13 cellular contexts compared by ENCODE assay signal in genomic region chr17:35743911-35744328, GRCh38. TPM values are rescaled to one million over a fixed set of nuclear protein-coding genes. Genes with fewer than 3 reads are reported as not detected.
DNase-seq lines count a peak whose midpoint lies in the region; ATAC-seq and TF ChIP-seq lines count a peak whose summit lies in the region.
"Had no signal": no experiment of that assay in that cellular context is flagged by ENCODE, and none has a peak within 500 bp of the region (broad histone marks: within the 10 kb centered on the region; RNA-seq: fewer than 3 reads in every experiment).

No MANE protein-coding gene starts in this region.

- ATAC-seq in stimulated activated naive CD8-positive, alpha-beta T cell treated with anti-CD3 and anti-CD28 coated beads, Interleukin-15, Interleukin-2, amounts not matched to agents 100 U/mL and 50 U/mL, for 24 hours = no peak
- no peak for ATAC-seq in stimulated activated naive CD8-positive, alpha-beta T cell treated with anti-CD3 and anti-CD28 coated beads, Interleukin-15, amount 100 ng/mL, for 72 hours
- ATAC-seq in psoas muscle (no peak), GM19324 (IDR thresholded peaks at IDR 0.05; ENCODE audit: low FRiP score, unreplicated experiment) (no peak), HG03460 (IDR thresholded peaks at IDR 0.05; ENCODE audit: unreplicated experiment) (no peak)

- 28 to 36% (median 35%) methylated on average over 2 of the region's 2 CpGs for WGBS in psoas muscle, 3 donors
- 38% methylated on average over 2 of the region's 2 CpGs for WGBS in esophagus muscularis mucosa

- no peak overlapping the region for H3K4me3 Mint-ChIP-seq in stimulated activated naive CD8-positive, alpha-beta T cell treated with anti-CD3 and anti-CD28 coated beads, Interleukin-15, amount 100 ng/mL, for 72 hours
- H3K4me3 Mint-ChIP-seq: CD4-positive, alpha-beta memory T cell; memory B cell; T-helper 2 cell treated with Interferon-gamma antibody and Interleukin-4, amounts not matched to agents 5 μg/mL and 100 μg/mL, for 36 hours had no signal

- H3K27ac Mint-ChIP-seq in stimulated activated naive CD8-positive, alpha-beta T cell treated with anti-CD3 and anti-CD28 coated beads, Interleukin-15, amount 100 ng/mL, for 72 hours = no peak overlapping the region
- H3K27ac Mint-ChIP-seq: CD4-positive, alpha-beta memory T cell; IgD-negative memory B cell; memory B cell; T-helper 2 cell treated with Interferon-gamma antibody and Interleukin-4, amounts not matched to agents 5 μg/mL and 100 μg/mL, for 36 hours had no signal

- DNase-seq in stimulated activated naive CD8-positive, alpha-beta T cell treated with anti-CD3 and anti-CD28 coated beads, Interleukin-15, Interleukin-2, amounts not matched to agents 100 U/mL and 50 U/mL, for 24 hours = peak; percentile 39
- no peak for DNase-seq in stimulated activated naive CD8-positive, alpha-beta T cell treated with anti-CD3 and anti-CD28 coated beads, Interleukin-15, amount 100 ng/mL, for 72 hours
- DNase-seq in RPMI8226 = peak; percentile 57
- peak; percentile 26 for DNase-seq in fibroblast of gingiva (ENCODE audit: low read depth)
- no peak for DNase-seq in psoas muscle
- no peak for DNase-seq in esophagus muscularis mucosa (ENCODE audit: extremely low spot score)
- DNase-seq: CD4-positive, alpha-beta memory T cell; stimulated activated CD4-positive, alpha-beta T cell treated with anti-CD3 and anti-CD28 coated beads, Interleukin-4, amount 100 ng/mL, for 1 hour had no signal

- H3K4me1 Mint-ChIP-seq in stimulated activated naive CD8-positive, alpha-beta T cell treated with anti-CD3 and anti-CD28 coated beads, Interleukin-15, amount 100 ng/mL, for 72 hours = peaks cover 30% of the 10 kb centered on the region

- intact Hi-C loops in psoas muscle (cut with DNase I) (loop anchor here (5.0 to 10.0 kb wide), 3 partner anchors 82 to 429 kb away; no protein-coding TSS in a partner anchor), esophagus muscularis mucosa (cut with DNase I) (no loop called here)

- H3K27me3 Mint-ChIP-seq in stimulated activated naive CD8-positive, alpha-beta T cell treated with anti-CD3 and anti-CD28 coated beads, Interleukin-15, amount 100 ng/mL, for 72 hours = peaks cover 69% of the 10 kb centered on the region

- no peaks in the 10 kb centered on the region for H3K9me3 ChIP-seq in psoas muscle
- no peaks in the 10 kb centered on the region for H3K9me3 ChIP-seq in esophagus muscularis mucosa

- H3K27me3 ChIP-seq in psoas muscle (ENCODE audit: insufficient read depth in 3 of 3, low read length in 2 of 3) (peaks cover 0 to 8% (median 0%) of the 10 kb centered on the region in 3 donors), esophagus muscularis mucosa (peaks cover 8 to 92% (median 30%) of the 10 kb centered on the region in 4 donors)

- no peak overlapping the region for H3K27ac ChIP-seq in psoas muscle
- no peak overlapping the region for H3K27ac ChIP-seq in esophagus muscularis mucosa (replicated peaks in 1 of 4)

- H3K36me3 ChIP-seq in psoas muscle (ENCODE audit: insufficient read depth in 1 of 2, low read depth in 1 of 2) (no peaks in the 10 kb centered on the region), esophagus muscularis mucosa (no peaks in the 10 kb centered on the region)

- no peaks in the 10 kb centered on the region for H3K9me3 Mint-ChIP-seq in stimulated activated naive CD8-positive, alpha-beta T cell treated with anti-CD3 and anti-CD28 coated beads, Interleukin-15, amount 100 ng/mL, for 72 hours
- H3K9me3 Mint-ChIP-seq: CD4-positive, alpha-beta memory T cell; IgD-negative memory B cell; memory B cell; T-helper 2 cell treated with Interferon-gamma antibody and Interleukin-4, amounts not matched to agents 5 μg/mL and 100 μg/mL, for 36 hours had no signal

- TF ChIP-seq CTCF in psoas muscle (IDR thresholded peaks at IDR 0.05) (no peak), esophagus muscularis mucosa (IDR thresholded peaks at IDR 0.05) (no peak)

- H3K4me1 ChIP-seq in psoas muscle (peaks cover 13% of the 10 kb centered on the region), esophagus muscularis mucosa (peaks cover 8 to 26% (median 20%) of the 10 kb centered on the region in 4 donors)

- TF ChIP-seq EP300 in esophagus muscularis mucosa (IDR thresholded peaks at IDR 0.05) = no peak

- TF ChIP-seq POLR2A in esophagus muscularis mucosa (IDR thresholded peaks at IDR 0.05; ENCODE audit: low read depth) = no peak

- H3K4me3 ChIP-seq in psoas muscle = no peak overlapping the region
- H3K4me3 ChIP-seq in esophagus muscularis mucosa = no peak overlapping the region

RNA-seq across cellular contexts. Expression of gene GAS2L2, which starts 9.1 kb away (rescaled TPM):
- total RNA-seq in psoas muscle (under 1 TPM in 3 of 4 donors, not detected in 1; 0.09 to 0.27 (median 0.10) TPM), esophagus muscularis mucosa (under 1 TPM; 0.42 to 0.80 (median 0.48) TPM)
- under 1 TPM; 0.04 to 0.19 (median 0.15) TPM for polyA plus RNA-seq in psoas muscle
- polyA plus RNA-seq: IgD-negative memory B cell had no signal

RNA-seq across cellular contexts. Expression of gene RASL10B, which starts 12.5 kb away (rescaled TPM):
- total RNA-seq in psoas muscle (10 to 100 TPM in 1 of 4 donors, 1 to 10 TPM in 3; 5.3 to 10.1 (median 6.9) TPM), esophagus muscularis mucosa (10 to 100 TPM; 10.3 to 28.1 (median 17.4) TPM)
- polyA plus RNA-seq in psoas muscle = 10 to 100 TPM in 1 of 3 donors, 1 to 10 TPM in 2; 3.4 to 10.7 (median 6.6) TPM
- polyA plus RNA-seq: IgD-negative memory B cell had no signal

RNA-seq across cellular contexts. Expression of gene C17orf50, which starts 16.8 kb away (rescaled TPM):
- total RNA-seq in psoas muscle = not detected
- polyA plus RNA-seq in psoas muscle = under 1 TPM in 1 of 3 donors, not detected in 2; 0.08 TPM
- not detected for total RNA-seq in esophagus muscularis mucosa
- total RNA-seq: CD4-positive, alpha-beta memory T cell had no signal
- polyA plus RNA-seq: CD4-positive, alpha-beta memory T cell; IgD-negative memory B cell had no signal

RNA-seq across cellular contexts. Expression of gene MMP28, which starts 51.5 kb away (rescaled TPM):
- total RNA-seq in psoas muscle (1 to 10 TPM in 1 of 4 donors, under 1 TPM in 3; 0.61 to 5.5 (median 0.70) TPM), esophagus muscularis mucosa (100 to 1,000 TPM in 2 of 4 donors, 10 to 100 TPM in 2; 75.5 to 150 (median 116) TPM)
- polyA plus RNA-seq in psoas muscle = 1 to 10 TPM; 1.7 to 3.7 (median 2.1) TPM

Comparison
In these comparisons a context has a peak if more than half of its experiments do, and no peak if none do; other contexts are left out.
1. DNase-seq: peak in stimulated activated naive CD8-positive, alpha-beta T cell treated with anti-CD3 and anti-CD28 coated beads, Interleukin-15, Interleukin-2, amounts not matched to agents 100 U/mL and 50 U/mL, for 24 hours (single experiment), RPMI8226 (single experiment) and fibroblast of gingiva (single experiment); none in stimulated activated naive CD8-positive, alpha-beta T cell treated with anti-CD3 and anti-CD28 coated beads, Interleukin-15, amount 100 ng/mL, for 72 hours (0 of 2), psoas muscle (0 of 2) and esophagus muscularis mucosa (single experiment).